Comparison of ENCODE assay signal across 9 cellular contexts in genomic region chr19:5624741-5625140, GRCh38. TPM values are rescaled to one million over a fixed set of nuclear protein-coding genes. Genes with fewer than 3 reads are reported as not detected.
DNase-seq lines count a peak whose midpoint lies in the region; TF ChIP-seq lines count a peak whose summit lies in the region.
"Had no signal": no experiment of that assay in that cellular context is flagged by ENCODE, and none has a peak within 500 bp of the region (broad histone marks: within the 10 kb centered on the region; RNA-seq: fewer than 3 reads in every experiment).

No MANE protein-coding gene starts in this region.

- intact Hi-C loops in A673 (cut with micrococcal nuclease; ENCODE audit: unreplicated experiment): no loop called here

- peaks cover 36% of the 10 kb centered on the region for H3K4me1 ChIP-seq in A673 (ENCODE audit: insufficient read depth, low read length, poor library complexity, severe bottlenecking)
- peaks cover 31 to 77% of the 10 kb centered on the region in 2 donors for H3K4me1 ChIP-seq in muscle layer of duodenum (ENCODE audit: control insufficient read depth in 1 of 2, insufficient read depth in 2 of 2, low read length in 2 of 2)

- BruUV-seq in A673 (replicated peaks; lab: Mats Ljungman, UMichigan): TSS peak; percentile 35

- H3K36me3 Mint-ChIP-seq in brain: peaks cover 75% of the 10 kb centered on the region

- TF ChIP-seq CTCF in A673 (conservative IDR thresholded peaks at IDR 0.05; ENCODE audit: low read depth, low read length) (no peak), HL-60 (IDR thresholded peaks at IDR 0.05; ENCODE audit: insufficient read depth, low read length) (no peak), brain (conservative IDR thresholded peaks at IDR 0.05) (no peak)

- H3K4me3 Mint-ChIP-seq in brain: peak overlapping the region; percentile 100

- peak overlapping the region; percentile 100 for H3K4me3 ChIP-seq in A673 (ENCODE audit: low read depth, low read length, poor library complexity, severe bottlenecking)
- H3K4me3 ChIP-seq in HL-60 (replicated peaks; ENCODE audit: insufficient read depth, low read length): peak overlapping the region; percentile 94
- H3K4me3 ChIP-seq in muscle layer of duodenum (ENCODE audit: low read depth in 1 of 2, low read length in 2 of 2): peak overlapping the region; percentile 93 to 99

- POLR2A ChIA-PET in A673 (lab: Charles Lee; ENCODE audit: low non-redundant PET): no interaction called here

- DNase-seq in A673 (ENCODE audit: low spot score) (no peak), HL-60 (ENCODE audit: low read depth in 1 of 2, low spot score in 1 of 2) (peak in 1 of 2 experiments; percentile 7), SKM-1 (lab: John Stamatoyannopoulos, UW; ENCODE audit: unreplicated experiment) (no peak), C1 segment of cervical spinal cord (lab: John Stamatoyannopoulos, UW) (no peak), NCI-H2107 treated with DMSO at 0.1 percent for 48 hours (lab: John Stamatoyannopoulos, UW; ENCODE audit: unreplicated experiment) (no peak)
- DNase-seq in activated CD8-positive, alpha-beta memory T cell treated with anti-CD3 and anti-CD28 coated beads, Interleukin-2, amount 50 U/mL, for 48 hours: no peak

- H3K27me3 Mint-ChIP-seq in brain: peaks cover 22% of the 10 kb centered on the region

- no peaks in the 10 kb centered on the region for H3K27me3 ChIP-seq in A673 (replicated peaks; ENCODE audit: insufficient read depth, low read depth, low read length, poor library complexity)
- H3K27me3 ChIP-seq in HL-60 (ENCODE audit: insufficient read depth, poor library complexity, severe bottlenecking): no peaks in the 10 kb centered on the region
- H3K27me3 ChIP-seq in muscle layer of duodenum (ENCODE audit: low read depth, low read length): no peaks in the 10 kb centered on the region

- H3K36me3 ChIP-seq in A673 (ENCODE audit: insufficient read depth, low read length, poor library complexity, severe bottlenecking) (peaks cover 64% of the 10 kb centered on the region), muscle layer of duodenum (ENCODE audit: control insufficient read depth in 1 of 2, insufficient read depth in 2 of 2, low read length in 2 of 2) (peaks cover 26 to 38% of the 10 kb centered on the region in 2 donors)

- H3K27ac Mint-ChIP-seq in brain: peak overlapping the region; percentile 86 to 100 (median 100)

- H3K27ac ChIP-seq in A673 (ENCODE audit: low read depth, low read length, poor library complexity, severe bottlenecking): peak overlapping the region; percentile 96
- H3K27ac ChIP-seq in HL-60 (replicated peaks): no peak overlapping the region
- peak overlapping the region; percentile 81 for H3K27ac ChIP-seq in muscle layer of duodenum (ENCODE audit: low read length)

- peaks cover 0 to 7% (median 5%) of the 10 kb centered on the region in 5 experiments for H3K9me3 Mint-ChIP-seq in brain

- CTCF ChIA-PET in A673 (lab: Charles Lee): interaction anchor here (0.7 kb wide), 1 partner anchor 28 kb away, joined by 6 read pairs; no protein-coding TSS in a partner anchor

- peaks cover 69% of the 10 kb centered on the region for H3K4me1 Mint-ChIP-seq in brain

- H3K9me3 ChIP-seq in A673 (ENCODE audit: low read depth, low read length, poor library complexity, severe bottlenecking): no peaks in the 10 kb centered on the region
- H3K9me3 ChIP-seq in muscle layer of duodenum (ENCODE audit: control insufficient read depth in 1 of 2, low read length in 2 of 2): no peaks in the 10 kb centered on the region

RNA-seq across cellular contexts. Expression of gene SAFB, which starts 1.9 kb away (rescaled TPM):
- total RNA-seq in A673 (2021): 158 and 171 TPM in 2 replicates
- polyA plus RNA-seq in brain (ENCODE audit: insufficient read depth, low read depth, low replicate concordance): 125 TPM

RNA-seq across cellular contexts. Expression of gene SAFB2, which starts 2.2 kb away (rescaled TPM):
- total RNA-seq in A673 (2021): 124 and 153 TPM in 2 replicates
- polyA plus RNA-seq in brain (ENCODE audit: insufficient read depth, low read depth, low replicate concordance): 40.9 TPM

RNA-seq across cellular contexts. Expression of gene MICOS13, which starts 55.6 kb away (rescaled TPM):
- total RNA-seq in A673 (2021): 36.3 and 43.6 TPM in 2 replicates
- polyA plus RNA-seq in brain (ENCODE audit: insufficient read depth, low read depth, low replicate concordance): 120 TPM

RNA-seq across cellular contexts. Expression of gene HSD11B1L, which starts 56.1 kb away (rescaled TPM):
- 5.7 and 8.2 TPM in 2 replicates for total RNA-seq in A673 (2021)
- 51.7 TPM for polyA plus RNA-seq in brain (ENCODE audit: insufficient read depth, low read depth, low replicate concordance)

RNA-seq across cellular contexts. Expression of gene TINCR, which starts 57.0 kb away (rescaled TPM):
- total RNA-seq in A673 (2021): 0.34 and 0.90 TPM in 2 replicates
- polyA plus RNA-seq in brain (ENCODE audit: insufficient read depth, low read depth, low replicate concordance): 1.7 TPM
- total RNA-seq: renal cortical epithelial cell had no signal
